ENCODE assay signal across 8 cellular contexts in genomic region chr11:68002943-68003845, GRCh38. TPM values are rescaled to one million over a fixed set of nuclear protein-coding genes. Genes with fewer than 3 reads are reported as not detected.
A peak's percentile ranks its signal among the peaks of the same experiment; 100 is the strongest.
DNase-seq lines count a peak whose midpoint lies in the region; ATAC-seq and TF ChIP-seq lines count a peak whose summit lies in the region.

No MANE protein-coding gene starts in this region.

- H3K27ac ChIP-seq in OCI-LY3 (ENCODE audit: low read length) (peak overlapping the region; percentile 91), skin epidermis (peak overlapping the region; percentile 51 to 92 (median 77))

- TF ChIP-seq CTCF in OCI-LY3 (IDR thresholded peaks at IDR 0.05; ENCODE audit: low read depth, low read length), result no peak

- DNase-seq in activated naive CD4-positive, alpha-beta T cell (lab: John Stamatoyannopoulos, UW), result peak in 3 of 4 experiments; percentile 28 to 62 (median 39)
- DNase-seq in left ventricle myocardium superior (peak; percentile 68), SK-N-DZ (ENCODE audit: low spot score) (no peak), amniotic stem cell (lab: John Stamatoyannopoulos, UW) (no peak)

- H2AFZ ChIP-seq in OCI-LY3 (ENCODE audit: low read depth, low read length), result no peak overlapping the region

- peaks cover 9% of the 10 kb centered on the region for H4K20me1 ChIP-seq in OCI-LY3 (ENCODE audit: insufficient read depth, low read length)

- H3K9me3 ChIP-seq in OCI-LY3 (ENCODE audit: insufficient read depth, low read length), result no peaks in the 10 kb centered on the region

- peak overlapping the region; percentile 83 for H3K9ac ChIP-seq in OCI-LY3 (ENCODE audit: low read length)

- H3K4me2 ChIP-seq in OCI-LY3 (ENCODE audit: low read length), result peak overlapping the region; percentile 88

- peaks cover 52% of the 10 kb centered on the region for H3K79me2 ChIP-seq in OCI-LY3 (ENCODE audit: low read length)

- H3K36me3 ChIP-seq in OCI-LY3 (replicated peaks; ENCODE audit: low read depth, low read length), result peaks cover 40% of the 10 kb centered on the region

- no peaks in the 10 kb centered on the region for H3K27me3 ChIP-seq in OCI-LY3 (ENCODE audit: low read depth, low read length)

- H3K4me3 ChIP-seq in OCI-LY3 (ENCODE audit: low read length) (peak overlapping the region; percentile 88), skin epidermis (peak overlapping the region; percentile 47 to 85 (median 69))

- ATAC-seq in GM18511 (IDR thresholded peaks at IDR 0.05; ENCODE audit: unreplicated experiment) (peak; percentile 50), HG02973 (IDR thresholded peaks at IDR 0.05; ENCODE audit: unreplicated experiment) (peak; percentile 28), left ventricle myocardium superior (peak; percentile 45)

- H3K4me1 ChIP-seq in OCI-LY3 (ENCODE audit: low read length), result peaks cover 39% of the 10 kb centered on the region

- intact Hi-C loops in left ventricle myocardium superior (cut with micrococcal nuclease), result no loop called here

RNA-seq across cellular contexts. Expression of gene UNC93B1, which starts 0.7 kb away (rescaled TPM):
- 7.6 TPM for total RNA-seq in left ventricle myocardium superior
- 1.2 and 4.6 TPM in 2 replicates for polyA plus RNA-seq in SK-N-DZ (2014; cell fraction: cytosol; rRNA removed)
- 0.55 and 5.1 TPM in 2 replicates for polyA plus RNA-seq in SK-N-DZ (2014; cell fraction: nucleus; rRNA removed)

RNA-seq across cellular contexts. Expression of gene ALDH3B1, which starts 6.9 kb away (rescaled TPM):
- total RNA-seq in left ventricle myocardium superior, result 4.9 TPM
- polyA plus RNA-seq in SK-N-DZ (2014; cell fraction: cytosol; rRNA removed), result 0.77 and 1.3 TPM in 2 replicates
- 1.1 TPM in 2 replicates for polyA plus RNA-seq in SK-N-DZ (2014; cell fraction: nucleus; rRNA removed)

RNA-seq across cellular contexts. Expression of gene NDUFS8, which starts 27.3 kb away (rescaled TPM):
- 514 TPM for total RNA-seq in left ventricle myocardium superior
- 239 and 267 TPM in 2 replicates for polyA plus RNA-seq in SK-N-DZ (2014; cell fraction: cytosol; rRNA removed)
- 236 and 267 TPM in 2 replicates for polyA plus RNA-seq in SK-N-DZ (2014; cell fraction: nucleus; rRNA removed)

RNA-seq across cellular contexts. Expression of gene TCIRG1, which starts 35.6 kb away (rescaled TPM):
- 25.8 TPM for total RNA-seq in left ventricle myocardium superior
- 25.9 and 34.5 TPM in 2 replicates for polyA plus RNA-seq in SK-N-DZ (2014; cell fraction: cytosol; rRNA removed)
- 992 and 1,068 TPM in 2 replicates for polyA plus RNA-seq in SK-N-DZ (2014; cell fraction: nucleus; rRNA removed)

Comparison
In these comparisons a context has a peak if more than half of its experiments do, and no peak if none do; other contexts are left out.
1. DNase-seq: peak in activated naive CD4-positive, alpha-beta T cell (3 of 4) and left ventricle myocardium superior (single experiment); none in SK-N-DZ (single experiment) and amniotic stem cell (single experiment).
2. Peak in every context shown above with its lines, with median percentiles within 50 percentile points of each other: ATAC-seq.